1 cellular context compared by ENCODE assay signal in genomic region chr4:92163348-92163747, GRCh38.
TF ChIP-seq lines count a peak whose summit lies in the region.

No MANE protein-coding gene starts in this region.

TF ChIP-seq in H1, 55 proteins besides CTCF, POLR2A, EP300 and RAD21 (continued from another document):
- TF ChIP-seq SP4 (IDR thresholded peaks at IDR 0.05; ENCODE audit: low read length) (no peak), RNF2 (IDR thresholded peaks at IDR 0.05; ENCODE audit: borderline replicate concordance, low read depth, low read length, missing control alignments, poor library complexity, severe bottlenecking) (no peak), BACH1 (IDR thresholded peaks at IDR 0.05; ENCODE audit: low read length) (no peak), E2F6 (IDR thresholded peaks at IDR 0.05) (no peak), SIX5 (IDR thresholded peaks at IDR 0.05; ENCODE audit: low read depth, low read length) (no peak), ATF2 (IDR thresholded peaks at IDR 0.05; ENCODE audit: low read length) (no peak), SP1 (IDR thresholded peaks at IDR 0.05; ENCODE audit: low read depth, low read length) (no peak), BRCA1 (IDR thresholded peaks at IDR 0.05; ENCODE audit: low read depth, low read length) (no peak), POU5F1 (IDR thresholded peaks at IDR 0.05; ENCODE audit: low read depth, low read length) (no peak), CREB1 (IDR thresholded peaks at IDR 0.05) (no peak), CHD7 (IDR thresholded peaks at IDR 0.05; ENCODE audit: insufficient replicate concordance, low read length) (no peak), GABPA (IDR thresholded peaks at IDR 0.05; ENCODE audit: borderline replicate concordance, insufficient read depth, low read length) (no peak), HDAC2 (IDR thresholded peaks at IDR 0.05; ENCODE audit: borderline replicate concordance in 1 of 2, low read depth in 2 of 2, low read length in 2 of 2) (no peak), YY1 (IDR thresholded peaks at IDR 0.05; ENCODE audit: low read depth, low read length) (no peak), TAF7 (optimal IDR thresholded peaks at IDR 0.05; ENCODE audit: borderline replicate concordance, low read depth, low read length) (no peak), JUN (IDR thresholded peaks at IDR 0.05; ENCODE audit: low read depth, low read length) (no peak), POLR2AphosphoS5 (IDR thresholded peaks at IDR 0.05; ENCODE audit: low read depth, low read length) (no peak), RXRA (IDR thresholded peaks at IDR 0.05; ENCODE audit: insufficient read depth, low read depth, low read length) (no peak)
TF ChIP-seq in H1: peak in this region for 0.
